In genomic region chr2:1687254-1687653, GRCh38 we compare ENCODE assay signal across 25 cellular contexts. TPM values are rescaled to one million over a fixed set of nuclear protein-coding genes. Genes with fewer than 3 reads are reported as not detected.
DNase-seq lines count a peak whose midpoint lies in the region; ATAC-seq and TF ChIP-seq lines count a peak whose summit lies in the region.
"Had no signal": no experiment of that assay in that cellular context is flagged by ENCODE, and none has a peak within 500 bp of the region (broad histone marks: within the 10 kb centered on the region; RNA-seq: fewer than 3 reads in every experiment).

No MANE protein-coding gene starts in this region.

- H3K9ac ChIP-seq in PC-3 (ENCODE audit: low read length): peak overlapping the region; percentile 89

- POLR2A ChIA-PET in PC-3 (lab: Charles Lee; ENCODE audit: unreplicated experiment): interaction anchor here (0.8 kb wide), 1 partner anchor 21 kb away, joined by 6 read pairs; no protein-coding TSS in a partner anchor

- H3K9me2 ChIP-seq in PC-3 (replicated peaks; ENCODE audit: low read length): no peaks in the 10 kb centered on the region

- H3K27ac ChIP-seq in C4-2B (peak overlapping the region; percentile 93), PC-3 (ENCODE audit: low read length) (peak overlapping the region; percentile 98), suprapubic skin (no peak overlapping the region)
- H3K27ac ChIP-seq: A549, cardiac muscle cell, left lung, pancreas, upper lobe of right lung had no signal

- peak overlapping the region; percentile 69 for H3K4me2 ChIP-seq in PC-3 (ENCODE audit: low read length)
- H3K4me2 ChIP-seq: A549 had no signal

- peaks cover 61% of the 10 kb centered on the region for H3K36me3 Mint-ChIP-seq in nephron progenitor cell (ENCODE audit: low read depth)
- H3K36me3 Mint-ChIP-seq: T-cell had no signal

- H3K79me2 ChIP-seq in PC-3 (ENCODE audit: low read length): peaks cover 30% of the 10 kb centered on the region

- H3K27me3 ChIP-seq in PC-3 (ENCODE audit: low read length) (no peaks in the 10 kb centered on the region), suprapubic skin (no peaks in the 10 kb centered on the region)
- H3K27me3 ChIP-seq: cardiac muscle cell, left lung, pancreas, upper lobe of right lung had no signal

- no TSS peak for BruUV-seq in PC-3 (replicated peaks; lab: Mats Ljungman, UMichigan)

- TF ChIP-seq CTCF in C4-2B (conservative IDR thresholded peaks at IDR 0.05) (no peak), PC-3 (conservative IDR thresholded peaks at IDR 0.05; ENCODE audit: low read depth, low read length) (no peak), nephron progenitor cell (IDR thresholded peaks at IDR 0.05) (no peak), suprapubic skin (IDR thresholded peaks at IDR 0.05) (no peak)

- H3K9me3 ChIP-seq in PC-3 (ENCODE audit: low read length) (no peaks in the 10 kb centered on the region), suprapubic skin (no peaks in the 10 kb centered on the region)
- H3K9me3 ChIP-seq: A549, left lung, pancreas, upper lobe of right lung had no signal

- no peak overlapping the region for H3K4me3 Mint-ChIP-seq in nephron progenitor cell
- H3K4me3 Mint-ChIP-seq: activated CD4-positive, alpha-beta T cell treated with anti-CD3 and anti-CD28 coated beads, Interleukin-2, amount 10 ng/mL, durations not matched to agents 7 days and 5 days; activated naive CD8-positive, alpha-beta T cell treated with anti-CD3 and anti-CD28 coated beads, Interleukin-2, amount 50 U/mL, for 24 hours; stimulated activated naive CD8-positive, alpha-beta T cell treated with anti-CD3 and anti-CD28 coated beads, Interleukin-15, Interleukin-2, amounts not matched to agents 100 ng/mL and 50 ng/mL, for 24 hours; T-cell had no signal

- TF ChIP-seq POLR2A in suprapubic skin (IDR thresholded peaks at IDR 0.05): no peak

- no peak for TF ChIP-seq EP300 in suprapubic skin (IDR thresholded peaks at IDR 0.05)

- peaks cover 9% of the 10 kb centered on the region for H3F3A ChIP-seq in PC-3 (ENCODE audit: low read length, unreplicated experiment)

- H4K20me1 ChIP-seq in PC-3 (ENCODE audit: low read length): no peaks in the 10 kb centered on the region

- peaks cover 67% of the 10 kb centered on the region for H3K36me3 ChIP-seq in PC-3 (ENCODE audit: low read depth, low read length)
- peaks cover 11% of the 10 kb centered on the region for H3K36me3 ChIP-seq in suprapubic skin
- H3K36me3 ChIP-seq: pancreas had no signal

- WGBS in suprapubic skin: 76% methylated on average over 14 of the region's 14 CpGs

- no peak overlapping the region for H2AFZ ChIP-seq in PC-3 (ENCODE audit: low read length)

- ATAC-seq in PC-3: peak; percentile 25
- ATAC-seq in HG02571 (IDR thresholded peaks at IDR 0.05; ENCODE audit: unreplicated experiment): no peak
- ATAC-seq: activated naive CD8-positive, alpha-beta T cell treated with anti-CD3 and anti-CD28 coated beads, Interleukin-2, amount 50 U/mL, for 24 hours; GM12878; left lung; pancreas; T-cell; upper lobe of right lung had no signal

- peaks cover 38% of the 10 kb centered on the region for H3K4me1 Mint-ChIP-seq in nephron progenitor cell
- H3K4me1 Mint-ChIP-seq: activated CD4-positive, alpha-beta T cell treated with anti-CD3 and anti-CD28 coated beads, Interleukin-2, amount 10 ng/mL, durations not matched to agents 7 days and 5 days; activated naive CD8-positive, alpha-beta T cell treated with anti-CD3 and anti-CD28 coated beads, Interleukin-2, amount 50 U/mL, for 24 hours; T-cell had no signal

- intact Hi-C loops in PC-3 (cut with micrococcal nuclease): loop anchor here (1.0 to 2.0 kb wide), 2 partner anchors 21 to 56 kb away; no protein-coding TSS in a partner anchor

- CTCF ChIA-PET in PC-3 (lab: Charles Lee): interaction anchor here (0.6 to 1.2 kb wide), 3 partner anchors 9 to 55 kb away, joined by 4 to 7 read pairs (median 4); no protein-coding TSS in a partner anchor

- no peaks in the 10 kb centered on the region for H3K9me3 Mint-ChIP-seq in nephron progenitor cell
- H3K9me3 Mint-ChIP-seq: activated CD4-positive, alpha-beta T cell treated with anti-CD3 and anti-CD28 coated beads, Interleukin-2, amount 10 ng/mL, durations not matched to agents 7 days and 5 days; activated naive CD8-positive, alpha-beta T cell treated with anti-CD3 and anti-CD28 coated beads, Interleukin-2, amount 50 U/mL, for 24 hours; stimulated activated naive CD8-positive, alpha-beta T cell treated with anti-CD3 and anti-CD28 coated beads, Interleukin-15, Interleukin-2, amounts not matched to agents 100 ng/mL and 50 ng/mL, for 24 hours; T-cell had no signal

- no peaks in the 10 kb centered on the region for H3K27me3 Mint-ChIP-seq in nephron progenitor cell (ENCODE audit: low read depth, poor library complexity)
- H3K27me3 Mint-ChIP-seq: activated CD4-positive, alpha-beta T cell treated with anti-CD3 and anti-CD28 coated beads, Interleukin-2, amount 10 ng/mL, durations not matched to agents 7 days and 5 days; activated naive CD8-positive, alpha-beta T cell treated with anti-CD3 and anti-CD28 coated beads, Interleukin-2, amount 50 U/mL, for 24 hours; stimulated activated naive CD8-positive, alpha-beta T cell treated with anti-CD3 and anti-CD28 coated beads, Interleukin-15, Interleukin-2, amounts not matched to agents 100 ng/mL and 50 ng/mL, for 24 hours had no signal

- H3K4me1 ChIP-seq in PC-3 (ENCODE audit: insufficient read depth, low read length) (peaks cover 36% of the 10 kb centered on the region), suprapubic skin (no peaks in the 10 kb centered on the region)
- H3K4me1 ChIP-seq: left lung, pancreas, upper lobe of right lung had no signal

- DNase-seq in PC-3 (peak; percentile 63), ecto neural progenitor cell (ENCODE audit: low spot score) (peak; percentile 42), nephron progenitor cell (no peak), A172 (ENCODE audit: low spot score) (no peak), suprapubic skin (ENCODE audit: low spot score in 2 of 2) (no peak), germinal center (ENCODE audit: low spot score) (no peak)
- DNase-seq: activated CD4-positive, alpha-beta T cell treated with anti-CD3 and anti-CD28 coated beads, Interleukin-2, amount 10 ng/mL, durations not matched to agents 7 days and 5 days; activated CD8-positive, alpha-beta memory T cell treated with anti-CD3 and anti-CD28 coated beads, Interleukin-2, amount 50 U/mL, for 4 hours; activated effector memory CD4-positive, alpha-beta T cell treated with Interleukin-2 at 50 U/mL for 16 hours; activated naive CD8-positive, alpha-beta T cell treated with anti-CD3 and anti-CD28 coated beads, Interleukin-2, amount 50 U/mL, for 24 hours; GF-D8; KG1; left lung; NCI-H2029 treated with DMSO at 0.1 percent for 48 hours; NCI-H446; pancreas; stimulated activated CD4-positive, alpha-beta T cell treated with anti-CD3 and anti-CD28 coated beads, Interleukin-2, amount 100 ng/mL, for 48 hours; T-cell; upper lobe of right lung had no signal

- H3K27ac Mint-ChIP-seq in nephron progenitor cell: peak overlapping the region; percentile 98
- H3K27ac Mint-ChIP-seq: activated CD4-positive, alpha-beta T cell treated with anti-CD3 and anti-CD28 coated beads, Interleukin-2, amount 10 ng/mL, durations not matched to agents 7 days and 5 days; activated naive CD8-positive, alpha-beta T cell treated with anti-CD3 and anti-CD28 coated beads, Interleukin-2, amount 50 U/mL, for 24 hours; stimulated activated naive CD8-positive, alpha-beta T cell treated with anti-CD3 and anti-CD28 coated beads, Interleukin-15, Interleukin-2, amounts not matched to agents 100 ng/mL and 50 ng/mL, for 24 hours; T-cell had no signal

- H3K4me3 ChIP-seq in PC-3 (ENCODE audit: low read length): peak overlapping the region; percentile 10; the same call in 1 of the 2 replicates
- no peak overlapping the region for H3K4me3 ChIP-seq in suprapubic skin
- H3K4me3 ChIP-seq: A549, cardiac muscle cell, GM12878, left lung, pancreas, upper lobe of right lung had no signal

RNA-seq across cellular contexts. Expression of gene PXDN, which starts 57.1 kb away (rescaled TPM):
- 125 and 155 TPM in 2 replicates for total RNA-seq in PC-3 (2014; rRNA removed)
- total RNA-seq in A172 (2014; rRNA removed; shearing (Covaris generic)): 98.5 and 124 TPM in 2 replicates
- total RNA-seq in suprapubic skin: 1 to 10 TPM; 7.0 to 9.5 (median 9.4) TPM

Comparison
In these comparisons a context has a peak if more than half of its experiments do, and no peak if none do; other contexts are left out.
1. DNase-seq: peak in PC-3 (single experiment) and ecto neural progenitor cell (single experiment); none in nephron progenitor cell (single experiment), A172 (single experiment), suprapubic skin (0 of 2) and germinal center (single experiment).